ENCODE assay signal across 8 cellular contexts in the genomic region with DNA sequence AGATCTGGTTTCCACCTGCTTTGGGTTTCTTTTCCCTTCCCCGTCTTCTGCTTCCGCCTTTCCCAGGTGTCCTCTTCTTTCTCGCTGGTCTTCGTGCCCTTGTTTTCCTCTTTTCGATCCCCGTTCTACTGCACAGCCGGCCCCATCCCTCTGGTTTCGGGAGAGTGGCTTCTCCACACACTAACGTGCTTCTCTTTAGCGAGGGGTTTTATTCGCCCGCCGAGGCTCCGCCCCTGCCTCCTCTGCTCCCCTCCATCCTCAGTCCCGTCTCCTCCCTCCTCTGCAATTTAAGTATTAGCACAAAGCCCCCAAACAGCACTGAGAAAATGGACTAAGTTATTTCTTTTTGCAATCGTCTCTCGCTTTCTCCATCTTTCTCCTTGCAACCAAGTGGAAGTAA. TPM values are rescaled to one million over a fixed set of nuclear protein-coding genes. Genes with fewer than 3 reads are reported as not detected.
A peak's percentile ranks its signal among the peaks of the same experiment; 100 is the strongest.
DNase-seq lines count a peak whose midpoint lies in the region; ATAC-seq and TF ChIP-seq lines count a peak whose summit lies in the region.

Gene SLC7A8, minus strand, starts transcription at position 182 of the 400 bp plus-strand sequence. CDS start 746 bp downstream, outside the sequence.

- BruUV-seq in PC-9 (replicated peaks; lab: Mats Ljungman, UMichigan) (no TSS peak), mammary epithelial cell (replicated peaks; lab: Mats Ljungman, UMichigan) (no TSS peak)

- H3K4me1 ChIP-seq in PC-9 (replicated peaks; ENCODE audit: insufficient read depth) (peaks cover 15% of the 10 kb centered on the region), mammary epithelial cell (ENCODE audit: insufficient read depth, low read length) (peaks cover 14% of the 10 kb centered on the region)

- DNase-seq in GM12864 (ENCODE audit: low read depth) (no peak), PC-9 (no peak), mammary epithelial cell (no peak), iPS-NIHi7 (ENCODE audit: extremely low spot score) (peak; percentile 63)

- H3K9me3 ChIP-seq in PC-9 (ENCODE audit: insufficient read depth, low read depth) (no peaks in the 10 kb centered on the region), mammary epithelial cell (replicated peaks; ENCODE audit: insufficient read depth, low read length) (no peaks in the 10 kb centered on the region)

- TF ChIP-seq CTCF in GM12864 (IDR thresholded peaks at IDR 0.05; ENCODE audit: low read depth, low read length, missing control alignments): no peak
- TF ChIP-seq CTCF in PC-9 (conservative IDR thresholded peaks at IDR 0.05): no peak
- no peak for TF ChIP-seq CTCF in mammary epithelial cell (conservative IDR thresholded peaks at IDR 0.05 in 1 of 2, IDR thresholded peaks at IDR 0.05 in 1 of 2; ENCODE audit: extremely low read depth in 1 of 2, insufficient read depth in 1 of 2, low read depth in 1 of 2, low read length in 2 of 2)

- H2AFZ ChIP-seq in PC-9 (peak within 1 kb of the TSS; percentile 74), mammary epithelial cell (ENCODE audit: low read depth, low read length) (peak within 1 kb of the TSS; percentile 85)

- 8% methylated on average over 17 of the region's 17 CpGs for WGBS in mammary epithelial cell (ENCODE audit: low coverage, missing lambda C conversion rate)

- H3K9ac ChIP-seq in mammary epithelial cell (ENCODE audit: insufficient read depth, low read length): peak within 1 kb of the TSS; percentile 51

- no peaks in the 10 kb centered on the region for H3K9me2 ChIP-seq in PC-9 (ENCODE audit: insufficient read depth)

- H3K4me2 ChIP-seq in PC-9 (peak within 1 kb of the TSS; percentile 77), mammary epithelial cell (ENCODE audit: insufficient read depth, low read depth, low read length) (peak within 1 kb of the TSS; percentile 77)

- no peaks in the 10 kb centered on the region for H3K27me3 ChIP-seq in PC-9 (ENCODE audit: insufficient read depth, low read depth)
- no peaks in the 10 kb centered on the region for H3K27me3 ChIP-seq in mammary epithelial cell (ENCODE audit: insufficient read depth, low read length)

- ATAC-seq in HG03159 (IDR thresholded peaks at IDR 0.05; ENCODE audit: unreplicated experiment): no peak
- no peak for ATAC-seq in GM21723 (IDR thresholded peaks at IDR 0.05; ENCODE audit: unreplicated experiment)
- no peak for ATAC-seq in HG02642 (IDR thresholded peaks at IDR 0.05; ENCODE audit: poor library complexity, unreplicated experiment)

- H4K20me1 ChIP-seq in PC-9 (ENCODE audit: insufficient read depth): no peaks in the 10 kb centered on the region
- no peaks in the 10 kb centered on the region for H4K20me1 ChIP-seq in mammary epithelial cell (ENCODE audit: insufficient read depth, low read length)

- intact Hi-C loops in PC-9 (cut with micrococcal nuclease; ENCODE audit: unreplicated experiment): no loop called here
- intact Hi-C loops in mammary epithelial cell (cut with micrococcal nuclease): loop anchor here (1.0 to 10.0 kb wide), 3 partner anchors 12 to 199 kb away; partner anchors contain the start of gene AJUBA

- POLR2A ChIA-PET in PC-9 (lab: Charles Lee; ENCODE audit: unreplicated experiment): no interaction called here

- H3K79me2 ChIP-seq in PC-9 (ENCODE audit: low read depth) (no peaks in the 10 kb centered on the region), mammary epithelial cell (ENCODE audit: insufficient read depth, low read length) (peaks cover 7% of the 10 kb centered on the region)

- in situ Hi-C loops in mammary epithelial cell (cut with MboI; ENCODE audit: low sequenced_read_pairs in 2 of 2): loop anchor here in 1 of 2 donors (5.0 kb wide), 1 partner anchor 66 kb away; the partner anchor contains the start of gene CEBPE

- no peaks in the 10 kb centered on the region for H3F3A ChIP-seq in PC-9 (ENCODE audit: insufficient read depth, low read depth)

- peak within 1 kb of the TSS; percentile 39 for H3K4me3 ChIP-seq in GM12864 (ENCODE audit: low read depth, low read length)
- peak within 1 kb of the TSS; percentile 54 for H3K4me3 ChIP-seq in PC-9
- H3K4me3 ChIP-seq in mammary epithelial cell (replicated peaks in 1 of 3; ENCODE audit: insufficient read depth in 1 of 3, low read depth in 2 of 3, low read length in 3 of 3): peak within 1 kb of the TSS; percentile 51 to 57 (median 52)
- H3K4me3 ChIP-seq in skin epidermis: peak within 1 kb of the TSS; percentile 20 to 49 (median 37)

- H3K36me3 ChIP-seq in PC-9 (ENCODE audit: low read depth) (no peaks in the 10 kb centered on the region), mammary epithelial cell (ENCODE audit: insufficient read depth, low read length) (no peaks in the 10 kb centered on the region)

- H3K27ac ChIP-seq in PC-9 (no peak within 1 kb of the TSS), mammary epithelial cell (ENCODE audit: insufficient read depth, low read depth, low read length) (peak within 1 kb of the TSS; percentile 14), skin epidermis (peak within 1 kb of the TSS in 15 of 21 experiments; percentile 3 to 66 (median 34))

- CTCF ChIA-PET in PC-9 (lab: Charles Lee) (interaction anchor here (0.7 to 2.1 kb wide), 3 partner anchors 23 to 674 kb away, joined by 6 to 13 read pairs (median 12); no protein-coding TSS in a partner anchor), mammary epithelial cell (lab: Charles Lee; ENCODE audit: low non-redundant PET) (interaction anchor here (3.3 kb wide), 1 partner anchor 63 kb away, joined by 22 read pairs; no protein-coding TSS in a partner anchor)

- dilution Hi-C loops in mammary epithelial cell (cut with HindIII; ENCODE audit: low sequenced_read_pairs): loop anchor here (25.0 kb wide), 1 partner anchor 196 kb away; the partner anchor contains the start of gene AJUBA

RNA-seq across cellular contexts. Expression of gene SLC7A8, which starts in this region (rescaled TPM):
- total RNA-seq in PC-9 (2021) (2.0 and 3.6 TPM in 2 replicates), mammary epithelial cell (10 to 100 TPM; 25.3 to 74.5 TPM)
- 27.0 TPM for polyA plus RNA-seq in mammary epithelial cell
- 110 TPM for polyA minus RNA-seq in mammary epithelial cell
